In the genomic region with DNA sequence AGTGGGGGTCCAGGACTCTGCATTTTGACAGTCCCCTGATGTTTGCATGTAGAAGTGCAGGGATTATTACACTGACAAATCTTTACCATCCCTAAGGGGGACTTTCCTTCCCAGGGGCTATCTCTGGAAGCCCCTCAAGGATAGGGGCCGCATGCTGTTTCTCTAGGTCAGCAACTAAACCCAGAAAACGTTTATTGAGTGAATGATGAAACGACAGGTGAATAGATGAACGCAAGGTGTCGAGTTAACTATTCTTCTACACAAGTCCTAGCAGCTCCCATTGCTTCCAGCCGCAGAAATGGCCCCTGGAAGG, we compare ENCODE assay signal across 8 cellular contexts. TPM values are rescaled to one million over a fixed set of nuclear protein-coding genes. Genes with fewer than 3 reads are reported as not detected.
DNase-seq lines count a peak whose midpoint lies in the region; ATAC-seq and TF ChIP-seq lines count a peak whose summit lies in the region.

No MANE protein-coding gene starts in this region.

- no peak overlapping the region for H3K27ac Mint-ChIP-seq in activated CD4-positive, alpha-beta memory T cell treated with anti-CD3 and anti-CD28 coated beads, Interleukin-2, amount 10 ng/mL, durations not matched to agents 7 days and 5 days
- H3K27ac Mint-ChIP-seq in stimulated activated memory B cell treated with anti-CD40 and anti-IgM and Interleukin-4, amounts not matched to agents 10 μg/mL and 1 μg/mL and 100 μg/mL, for 72 hours, result peak overlapping the region; percentile 91

- H3K4me1 ChIP-seq in HCT116 (ENCODE audit: control insufficient read depth in 1 of 2, insufficient read depth in 2 of 2, low read length in 2 of 2), result peaks cover 0 to 13% of the 10 kb centered on the region in 2 experiments; a peak in 2 of 4 replicates

- RAD21 ChIA-PET in HCT116 (lab: Charles Lee; ENCODE audit: low non-redundant PET in 1 of 2, low total read pairs in 2 of 2, uncharacterized antibody in 2 of 2, unreplicated experiment in 2 of 2), result no interaction called here

- H3K4me2 ChIP-seq in HCT116 (ENCODE audit: low read length), result peak overlapping the region; percentile 81

- CTCF ChIA-PET in HCT116 (lab: Charles Lee), result interaction anchor here (1.4 kb wide), 1 partner anchor 40 kb away, joined by 3 read pairs; no protein-coding TSS in a partner anchor
- CTCF ChIA-PET in activated CD4-positive, alpha-beta memory T cell treated with anti-CD3 and anti-CD28 coated beads, Interleukin-2, amount 10 ng/mL, durations not matched to agents 7 days and 5 days (lab: Charles Lee), result interaction anchor here (0.6 to 2.4 kb wide), 3 partner anchors 42 to 464 kb away, joined by 3 to 11 read pairs (median 4); a partner anchor contains a TSS

- no peak overlapping the region for H3K27ac ChIP-seq in HCT116 (ENCODE audit: low read depth, low read length)

- no peaks in the 10 kb centered on the region for H3K36me3 Mint-ChIP-seq in activated CD4-positive, alpha-beta memory T cell treated with anti-CD3 and anti-CD28 coated beads, Interleukin-2, amount 10 ng/mL, durations not matched to agents 7 days and 5 days (ENCODE audit: low read depth)
- H3K36me3 Mint-ChIP-seq in stimulated activated memory B cell treated with anti-CD40 and anti-IgM and Interleukin-4, amounts not matched to agents 10 μg/mL and 1 μg/mL and 100 μg/mL, for 72 hours, result peaks cover 9% of the 10 kb centered on the region

- ATAC-seq in HCT116 (peak; percentile 7), HG03025 (IDR thresholded peaks at IDR 0.05; ENCODE audit: low FRiP score, unreplicated experiment) (no peak)
- no peak for ATAC-seq in stimulated activated memory B cell treated with anti-CD40 and anti-IgM and Interleukin-4, amounts not matched to agents 10 μg/mL and 1 μg/mL and 100 μg/mL, for 72 hours

- H3K4me3 ChIP-seq in HCT116 (replicated peaks in 1 of 2; ENCODE audit: low read depth in 1 of 2, low read length in 2 of 2) (peak overlapping the region; percentile 72 to 82), iPS-11a (ENCODE audit: low read depth, low read length) (peak overlapping the region; percentile 82)

- intact Hi-C loops in HCT116 (cut with micrococcal nuclease), result no loop called here

- H3K4me3 Mint-ChIP-seq in activated CD4-positive, alpha-beta memory T cell treated with anti-CD3 and anti-CD28 coated beads, Interleukin-2, amount 10 ng/mL, durations not matched to agents 7 days and 5 days, result peak overlapping the region; percentile 87
- peak overlapping the region; percentile 94 for H3K4me3 Mint-ChIP-seq in stimulated activated memory B cell treated with anti-CD40 and anti-IgM and Interleukin-4, amounts not matched to agents 10 μg/mL and 1 μg/mL and 100 μg/mL, for 72 hours

- no TSS peak for BruUV-seq in HCT116 (replicated peaks; lab: Mats Ljungman, UMichigan)

- no peak for DNase-seq in HCT116 (ENCODE audit: low read depth, low spot score)
- no peak for DNase-seq in activated CD4-positive, alpha-beta memory T cell treated with anti-CD3 and anti-CD28 coated beads, Interleukin-2, amount 10 ng/mL, durations not matched to agents 7 days and 5 days
- DNase-seq in NCI-H1417 treated with DMSO at 0.1 percent for 48 hours (lab: John Stamatoyannopoulos, UW), result no peak
- DNase-seq in NCI-H2196 treated with DMSO at 0.1 percent for 48 hours (lab: John Stamatoyannopoulos, UW; ENCODE audit: unreplicated experiment), result no peak
- no peak for DNase-seq in stimulated activated CD4-positive, alpha-beta T cell treated with anti-CD3 and anti-CD28 coated beads, Interleukin-1b, Interleukin-23, amount 100 ng/mL, for 48 hours

- POLR2A ChIA-PET in HCT116 (lab: Charles Lee), result no interaction called here
- POLR2A ChIA-PET in activated CD4-positive, alpha-beta memory T cell treated with anti-CD3 and anti-CD28 coated beads, Interleukin-2, amount 10 ng/mL, durations not matched to agents 7 days and 5 days (lab: Charles Lee), result interaction anchor here (1.0 to 1.5 kb wide), 3 partner anchors 9 to 381 kb away, joined by 3 read pairs; a partner anchor contains a TSS

- no peaks in the 10 kb centered on the region for H3K36me3 ChIP-seq in HCT116 (ENCODE audit: control insufficient read depth in 1 of 2, insufficient read depth in 2 of 2, low read length in 2 of 2)

- H3K4me1 Mint-ChIP-seq in activated CD4-positive, alpha-beta memory T cell treated with anti-CD3 and anti-CD28 coated beads, Interleukin-2, amount 10 ng/mL, durations not matched to agents 7 days and 5 days, result peaks cover 20% of the 10 kb centered on the region
- H3K4me1 Mint-ChIP-seq in stimulated activated memory B cell treated with anti-CD40 and anti-IgM and Interleukin-4, amounts not matched to agents 10 μg/mL and 1 μg/mL and 100 μg/mL, for 72 hours, result peaks cover 49% of the 10 kb centered on the region

- H3K9me2 ChIP-seq in HCT116 (ENCODE audit: insufficient read depth), result no peaks in the 10 kb centered on the region

- H3K9ac ChIP-seq in HCT116 (ENCODE audit: low read length), result peak overlapping the region; percentile 72

- H3K27me3 ChIP-seq in HCT116 (ENCODE audit: insufficient read depth, low read length), result no peaks in the 10 kb centered on the region

- H4K20me1 ChIP-seq in HCT116 (ENCODE audit: insufficient read depth), result no peaks in the 10 kb centered on the region

- peak overlapping the region; percentile 91 for H2AFZ ChIP-seq in HCT116 (ENCODE audit: low read depth, low read length, poor library complexity, severe bottlenecking)

- no peak for TF ChIP-seq POLR2A in HCT116 (IDR thresholded peaks at IDR 0.05; ENCODE audit: borderline replicate concordance, extremely low read depth, insufficient read depth, insufficient read length)

- H3K9me3 ChIP-seq in HCT116 (ENCODE audit: control insufficient read depth in 1 of 2, insufficient read depth in 1 of 2, low read depth in 1 of 2, low read length in 2 of 2), result no peaks in the 10 kb centered on the region

- H3K9me3 Mint-ChIP-seq in activated CD4-positive, alpha-beta memory T cell treated with anti-CD3 and anti-CD28 coated beads, Interleukin-2, amount 10 ng/mL, durations not matched to agents 7 days and 5 days, result peaks cover 4% of the 10 kb centered on the region
- H3K9me3 Mint-ChIP-seq in stimulated activated memory B cell treated with anti-CD40 and anti-IgM and Interleukin-4, amounts not matched to agents 10 μg/mL and 1 μg/mL and 100 μg/mL, for 72 hours, result peaks cover 9% of the 10 kb centered on the region

- TF ChIP-seq CTCF in HCT116 (IDR thresholded peaks at IDR 0.05 in 2 of 3, conservative IDR thresholded peaks at IDR 0.05 in 1 of 3; ENCODE audit: borderline replicate concordance in 1 of 3, insufficient read depth in 1 of 3, low read depth in 2 of 3, low read length in 2 of 3), result no peak

- peaks cover 14% of the 10 kb centered on the region for H3K27me3 Mint-ChIP-seq in activated CD4-positive, alpha-beta memory T cell treated with anti-CD3 and anti-CD28 coated beads, Interleukin-2, amount 10 ng/mL, durations not matched to agents 7 days and 5 days
- no peaks in the 10 kb centered on the region for H3K27me3 Mint-ChIP-seq in stimulated activated memory B cell treated with anti-CD40 and anti-IgM and Interleukin-4, amounts not matched to agents 10 μg/mL and 1 μg/mL and 100 μg/mL, for 72 hours

- peaks cover 14% of the 10 kb centered on the region; the same call in 1 of the 2 replicates for H3K79me2 ChIP-seq in HCT116 (ENCODE audit: insufficient read depth, low read length)

- no peak for TF ChIP-seq RAD21 in HCT116 (IDR thresholded peaks at IDR 0.05; ENCODE audit: low read depth)

TF ChIP-seq in HCT116, 20 proteins besides CTCF, POLR2A, EP300 and RAD21 (continues in another document):
- TF ChIP-seq CBX3 (IDR thresholded peaks at IDR 0.05; ENCODE audit: low read depth) (no peak), YY1 (IDR thresholded peaks at IDR 0.05; ENCODE audit: extremely low read depth, insufficient replicate concordance, low read depth, low read length) (no peak), CEBPB (IDR thresholded peaks at IDR 0.05; ENCODE audit: low read depth) (no peak), SRF (IDR thresholded peaks at IDR 0.05; ENCODE audit: low read depth) (no peak), JUND (IDR thresholded peaks at IDR 0.05) (no peak), SIN3A (IDR thresholded peaks at IDR 0.05; ENCODE audit: low read depth) (no peak), ZFX (IDR thresholded peaks at IDR 0.05) (no peak), ZNF274 (IDR thresholded peaks at IDR 0.05; ENCODE audit: low read depth, low read length) (no peak), POLR2AphosphoS5 (IDR thresholded peaks at IDR 0.05; ENCODE audit: low read depth, low read length) (no peak), TCF7L2 (IDR thresholded peaks at IDR 0.05; ENCODE audit: borderline replicate concordance, extremely low read depth, insufficient read depth, insufficient read length) (no peak), FOSL1 (IDR thresholded peaks at IDR 0.05; ENCODE audit: low read depth) (no peak), EZH2phosphoT487 (IDR thresholded peaks at IDR 0.05; ENCODE audit: borderline replicate concordance) (no peak), SP1 (IDR thresholded peaks at IDR 0.05; ENCODE audit: low read depth) (no peak)
- TF ChIP-seq, protein P1, sequence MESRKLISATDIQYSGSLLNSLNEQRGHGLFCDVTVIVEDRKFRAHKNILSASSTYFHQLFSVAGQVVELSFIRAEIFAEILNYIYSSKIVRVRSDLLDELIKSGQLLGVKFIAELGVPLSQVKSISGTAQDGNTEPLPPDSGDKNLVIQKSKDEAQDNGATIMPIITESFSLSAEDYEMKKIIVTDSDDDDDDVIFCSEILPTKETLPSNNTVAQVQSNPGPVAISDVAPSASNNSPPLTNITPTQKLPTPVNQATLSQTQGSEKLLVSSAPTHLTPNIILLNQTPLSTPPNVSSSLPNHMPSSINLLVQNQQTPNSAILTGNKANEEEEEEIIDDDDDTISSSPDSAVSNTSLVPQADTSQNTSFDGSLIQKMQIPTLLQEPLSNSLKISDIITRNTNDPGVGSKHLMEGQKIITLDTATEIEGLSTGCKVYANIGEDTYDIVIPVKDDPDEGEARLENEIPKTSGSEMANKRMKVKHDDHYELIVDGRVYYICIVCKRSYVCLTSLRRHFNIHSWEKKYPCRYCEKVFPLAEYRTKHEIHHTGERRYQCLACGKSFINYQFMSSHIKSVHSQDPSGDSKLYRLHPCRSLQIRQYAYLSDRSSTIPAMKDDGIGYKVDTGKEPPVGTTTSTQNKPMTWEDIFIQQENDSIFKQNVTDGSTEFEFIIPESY (IDR thresholded peaks at IDR 0.05; ENCODE audit: extremely low read depth, insufficient replicate concordance, low read length), result no peak
- TF ChIP-seq, protein P2, sequence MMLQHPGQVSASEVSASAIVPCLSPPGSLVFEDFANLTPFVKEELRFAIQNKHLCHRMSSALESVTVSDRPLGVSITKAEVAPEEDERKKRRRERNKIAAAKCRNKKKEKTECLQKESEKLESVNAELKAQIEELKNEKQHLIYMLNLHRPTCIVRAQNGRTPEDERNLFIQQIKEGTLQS (IDR thresholded peaks at IDR 0.05), result no peak
- TF ChIP-seq, protein P3, sequence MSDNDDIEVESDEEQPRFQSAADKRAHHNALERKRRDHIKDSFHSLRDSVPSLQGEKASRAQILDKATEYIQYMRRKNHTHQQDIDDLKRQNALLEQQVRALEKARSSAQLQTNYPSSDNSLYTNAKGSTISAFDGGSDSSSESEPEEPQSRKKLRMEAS (IDR thresholded peaks at IDR 0.05), result no peak

RNA-seq across cellular contexts. Expression of a gene that starts 0.3 kb away (rescaled TPM):
- 142 TPM for total RNA-seq in HCT116 (2021; ENCODE audit: unreplicated experiment)
- 64.6 and 71.0 TPM in 2 replicates for polyA plus RNA-seq in HCT116 (2012)
- total RNA-seq in activated CD4-positive, alpha-beta memory T cell treated with anti-CD3 and anti-CD28 coated beads, Interleukin-2, amount 10 ng/mL, durations not matched to agents 7 days and 5 days, result 10 to 100 TPM; 57.2 to 59.1 TPM
